ENCODE assay signal across 8 cellular contexts in the genomic region with DNA sequence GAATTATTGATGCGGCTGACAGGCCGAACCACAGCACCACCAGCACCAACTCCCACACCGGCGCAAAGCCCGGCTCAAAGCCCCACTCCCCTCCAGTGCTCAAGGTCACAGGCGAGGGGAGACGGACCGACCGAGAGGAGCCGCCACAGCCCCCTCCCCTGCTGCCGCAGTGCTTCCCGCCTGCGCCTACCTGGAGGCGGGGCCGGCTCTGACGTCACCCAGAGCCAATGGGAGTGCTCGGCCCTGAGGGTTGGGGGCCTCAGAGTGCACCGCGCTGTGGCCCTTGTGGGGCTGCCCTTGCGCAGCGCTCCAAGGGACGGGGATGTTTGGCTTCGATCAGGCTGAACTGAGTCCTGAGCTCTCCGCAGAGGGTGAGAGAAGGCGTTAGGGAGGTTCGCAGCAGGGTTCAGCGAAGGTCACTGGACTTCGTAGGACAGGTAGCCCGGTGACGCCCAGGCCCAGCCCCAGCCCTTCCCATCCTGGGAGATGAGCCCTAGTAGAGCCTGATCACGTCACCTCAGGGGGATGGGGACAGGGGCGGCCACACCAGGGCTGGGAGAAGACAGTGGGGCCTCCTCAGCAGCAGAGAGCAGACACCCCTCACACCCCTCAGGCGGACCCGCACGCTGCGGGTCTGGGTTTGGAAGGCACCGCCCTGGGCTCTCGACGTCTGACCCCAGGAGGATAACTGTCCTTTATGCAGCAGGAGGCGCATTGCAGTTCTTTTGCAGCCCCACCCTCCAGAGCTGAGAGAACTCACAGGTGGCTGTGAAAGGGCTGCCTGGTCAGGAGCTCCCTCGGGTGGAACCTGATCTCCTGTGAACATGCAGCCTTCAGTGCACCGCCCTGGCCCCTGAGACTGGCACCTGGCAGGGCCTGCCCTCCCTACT. TPM values are rescaled to one million over a fixed set of nuclear protein-coding genes. Genes with fewer than 3 reads are reported as not detected.
DNase-seq lines count a peak whose midpoint lies in the region; ATAC-seq lines count a peak whose summit lies in the region.

No MANE protein-coding gene starts in this region.

- H3K4me3 Mint-ChIP-seq in T-cell, result peak overlapping the region; percentile 71 to 84 (median 74)
- H3K4me3 Mint-ChIP-seq in central memory CD8-positive, alpha-beta T cell, result peak overlapping the region; percentile 58

- H3K27me3 ChIP-seq in H7 (ENCODE audit: control insufficient read depth, insufficient read depth, low read length), result peaks cover 10% of the 10 kb centered on the region; the same call in 1 of the 2 replicates

- no peaks in the 10 kb centered on the region for H3K9me3 Mint-ChIP-seq in T-cell
- no peaks in the 10 kb centered on the region for H3K9me3 Mint-ChIP-seq in central memory CD8-positive, alpha-beta T cell

- H3K27ac Mint-ChIP-seq in T-cell, result no peak overlapping the region
- H3K27ac Mint-ChIP-seq in central memory CD8-positive, alpha-beta T cell (ENCODE audit: low read depth), result peak overlapping the region; percentile 64

- H3K4me1 Mint-ChIP-seq in T-cell, result peaks cover 11 to 16% (median 15%) of the 10 kb centered on the region in 3 donors
- H3K4me1 Mint-ChIP-seq in central memory CD8-positive, alpha-beta T cell, result peaks cover 5% of the 10 kb centered on the region

- no peaks in the 10 kb centered on the region for H3K36me3 ChIP-seq in H7 (replicated peaks; ENCODE audit: control insufficient read depth, insufficient read depth, low read length)

- peak overlapping the region; percentile 62 for H3K4me3 ChIP-seq in H7 (ENCODE audit: insufficient read depth, low read depth, low read length)

- DNase-seq in H7 (peak; percentile 98), T-cell (peak in 25 of 34 experiments; percentile 15 to 56 (median 42)), left kidney (ENCODE audit: low read depth, low spot score) (peak; percentile 93), CD1c-positive myeloid dendritic cell (ENCODE audit: extremely low spot score) (no peak), SW 1271 (lab: John Stamatoyannopoulos, UW) (no peak)
- no peak for DNase-seq in central memory CD8-positive, alpha-beta T cell (ENCODE audit: low spot score in 2 of 2)
- peak in 2 of 3 experiments; percentile 19 to 59 for DNase-seq in stimulated activated CD4-positive, alpha-beta T cell treated with anti-CD3 and anti-CD28 coated beads, TNF-alpha, amount 100 ng/mL, for 24 hours (ENCODE audit: low read depth in 3 of 3)

- H3K36me3 Mint-ChIP-seq in T-cell, result no peaks in the 10 kb centered on the region
- H3K36me3 Mint-ChIP-seq in central memory CD8-positive, alpha-beta T cell (ENCODE audit: insufficient read depth), result peaks cover 1% of the 10 kb centered on the region

- CTCF ChIA-PET in T-cell (lab: Charles Lee), result no interaction called here

- POLR2A ChIA-PET in T-cell (lab: Charles Lee), result no interaction called here

- ATAC-seq in T-cell (replicated peaks in 1 of 4) (peak; percentile 53 to 75 (median 58)), GM19452 (IDR thresholded peaks at IDR 0.05; ENCODE audit: unreplicated experiment) (no peak)
- no peak for ATAC-seq in central memory CD8-positive, alpha-beta T cell (replicated peaks; ENCODE audit: extremely low read depth, poor library complexity, severe bottlenecking)

- H3K27me3 Mint-ChIP-seq in T-cell, result peaks cover 0 to 20% of the 10 kb centered on the region in 2 donors
- peaks cover 61% of the 10 kb centered on the region for H3K27me3 Mint-ChIP-seq in central memory CD8-positive, alpha-beta T cell

RNA-seq across cellular contexts. Expression of gene NDRG4, which starts 1.5 kb away (rescaled TPM):
- 24.9 and 27.6 TPM in 2 replicates for total RNA-seq in H7 (2014; rRNA removed; shearing (Covaris generic))
- 1 to 10 TPM in 4 of 5 donors, under 1 TPM in 1; 0.66 to 3.6 (median 1.7) TPM for total RNA-seq in T-cell

RNA-seq across cellular contexts. Expression of gene SETD6, which starts 13.8 kb away (rescaled TPM):
- 32.2 and 39.4 TPM in 2 replicates for total RNA-seq in H7 (2014; rRNA removed; shearing (Covaris generic))
- 10 to 100 TPM; 29.6 to 44.2 (median 35.1) TPM for total RNA-seq in T-cell

Comparison
In these comparisons a context has a peak if more than half of its experiments do, and no peak if none do; other contexts are left out.
1. DNase-seq: peak in H7 (single experiment), T-cell (25 of 34), left kidney (single experiment) and stimulated activated CD4-positive, alpha-beta T cell treated with anti-CD3 and anti-CD28 coated beads, TNF-alpha, amount 100 ng/mL, for 24 hours (2 of 3); none in central memory CD8-positive, alpha-beta T cell (0 of 2), CD1c-positive myeloid dendritic cell (single experiment) and SW 1271 (0 of 2).
2. ATAC-seq: peak in T-cell (4 of 4); none in central memory CD8-positive, alpha-beta T cell (single experiment) and GM19452 (single experiment).